ENCODE assay signal across 9 cellular contexts in the genomic region with DNA sequence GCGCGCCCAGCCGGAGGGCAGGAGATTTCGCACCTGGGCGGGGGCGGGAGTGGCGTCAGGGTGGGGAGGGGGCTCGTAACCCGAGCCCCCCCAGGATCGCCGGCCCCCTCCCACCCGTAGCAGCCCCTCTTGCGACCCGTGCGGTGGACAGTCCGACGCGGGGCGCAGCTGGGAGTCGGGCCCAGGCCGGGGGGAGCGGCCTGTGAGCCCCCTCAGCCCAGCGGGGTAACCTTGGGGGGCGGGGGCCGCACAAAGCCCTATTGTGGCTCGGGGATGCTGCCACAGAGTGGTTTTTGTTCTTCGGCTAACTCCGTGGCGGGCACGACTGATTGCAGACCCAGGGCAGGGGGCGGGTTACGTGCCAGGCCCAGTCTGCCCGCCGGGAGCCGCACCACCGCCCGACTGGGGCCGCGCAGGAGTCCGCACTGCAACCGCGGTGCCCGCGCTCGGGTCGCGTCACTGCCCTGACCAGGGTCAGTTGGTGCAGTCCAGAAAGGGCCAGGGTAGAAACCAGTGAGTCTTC. TPM values are rescaled to one million over a fixed set of nuclear protein-coding genes. Genes with fewer than 3 reads are reported as not detected.
DNase-seq lines count a peak whose midpoint lies in the region; ATAC-seq, FAIRE-seq and TF ChIP-seq lines count a peak whose summit lies in the region.
"Had no signal": no experiment of that assay in that cellular context is flagged by ENCODE, and none has a peak within 500 bp of the region (broad histone marks: within the 10 kb centered on the region; RNA-seq: fewer than 3 reads in every experiment).

No MANE protein-coding gene starts in this region.

- no peak for ATAC-seq in GM19463 (IDR thresholded peaks at IDR 0.05; ENCODE audit: unreplicated experiment)

- H3K4me3 ChIP-seq in Caco-2 (ENCODE audit: low read depth, low read length) (peak overlapping the region; percentile 61), OCI-LY1 (ENCODE audit: low read depth, low read length, poor library complexity, severe bottlenecking) (peak overlapping the region; percentile 67), keratinocyte (ENCODE audit: control insufficient read depth in 2 of 3, extremely low read depth in 1 of 3, insufficient read depth in 2 of 3, low read depth in 1 of 3, low read length in 3 of 3) (peak overlapping the region; percentile 48 to 81 (median 79)), small intestine (ENCODE audit: low read depth in 1 of 2, low read length in 2 of 2) (peak overlapping the region; percentile 57 to 73)

- H3K36me3 Mint-ChIP-seq in Caco-2 (ENCODE audit: insufficient read depth, unreplicated experiment) (peaks cover 9% of the 10 kb centered on the region), MCF 10A (ENCODE audit: insufficient read depth, unreplicated experiment) (peaks cover 11% of the 10 kb centered on the region)

- no peaks in the 10 kb centered on the region for H3K9me1 ChIP-seq in keratinocyte (ENCODE audit: control insufficient read depth, extremely low read depth, insufficient read depth, low read length)

- H3K4me3 Mint-ChIP-seq in Caco-2 (ENCODE audit: unreplicated experiment) (peak overlapping the region; percentile 68), MCF 10A (ENCODE audit: unreplicated experiment) (peak overlapping the region; percentile 79)

- H3K27ac ChIP-seq in OCI-LY1 (ENCODE audit: low read depth, low read length, poor library complexity, severe bottlenecking) = no peak overlapping the region
- peak overlapping the region; percentile 36 for H3K27ac ChIP-seq in keratinocyte (ENCODE audit: control insufficient read depth, insufficient read depth, low read length)
- peak overlapping the region in 1 of 2 donors; percentile 97 for H3K27ac ChIP-seq in small intestine (ENCODE audit: low read depth in 1 of 2, low read length in 1 of 2)

- dilution Hi-C loops in keratinocyte (cut with MboI; ENCODE audit: extremely low pct_ligation_motif_present, low sequenced_read_pairs) = no loop called here

- no peak for FAIRE-seq in keratinocyte (lab: Jason Lieb, UNC)
- no peak for FAIRE-seq in small intestine (lab: Jason Lieb, UNC)

- DNase-seq in Caco-2 (no peak), MCF 10A (ENCODE audit: unreplicated experiment) (no peak), keratinocyte (ENCODE audit: low read depth, low spot score) (no peak), small intestine (no peak), GF-D8 (lab: John Stamatoyannopoulos, UW) (no peak), NCI-H226 (no peak)

- H3K4me1 Mint-ChIP-seq in Caco-2 (ENCODE audit: low read depth, unreplicated experiment) (peaks cover 26% of the 10 kb centered on the region), MCF 10A (ENCODE audit: insufficient read depth, unreplicated experiment) (peaks cover 15% of the 10 kb centered on the region)

- intact Hi-C loops in Caco-2 (cut with micrococcal nuclease; ENCODE audit: unreplicated experiment) = loop anchor here (2.0 kb wide), 4 partner anchors 27 to 183 kb away; partner anchors contain the start of gene TARBP2
- intact Hi-C loops in MCF 10A (cut with micrococcal nuclease) = loop anchor here (2.0 to 10.0 kb wide), 2 partner anchors 55 to 349 kb away; partner anchors contain the start of genes ATP5MC2 and SP1

- H3K9me3 Mint-ChIP-seq in Caco-2 (ENCODE audit: unreplicated experiment) (no peaks in the 10 kb centered on the region), MCF 10A (ENCODE audit: unreplicated experiment) (no peaks in the 10 kb centered on the region)

- WGBS in small intestine, 3 donors = 0 to 2% (median 1%) methylated on average over 21 to 47 of the region's 47 CpGs

- H4K20me1 ChIP-seq in OCI-LY1 (ENCODE audit: insufficient read depth, low read length) (no peaks in the 10 kb centered on the region), keratinocyte (ENCODE audit: control insufficient read depth, extremely low read depth, insufficient read depth, low read length) (no peaks in the 10 kb centered on the region)

- H3K27me3 Mint-ChIP-seq in Caco-2 (ENCODE audit: insufficient read depth, unreplicated experiment) (no peaks in the 10 kb centered on the region), MCF 10A (ENCODE audit: insufficient read depth, unreplicated experiment) (no peaks in the 10 kb centered on the region)

- no TSS peak for BruUV-seq in Caco-2 (replicated peaks; lab: Mats Ljungman, UMichigan)
- BruUV-seq in MCF 10A (replicated peaks; lab: Mats Ljungman, UMichigan) = no TSS peak

- no peaks in the 10 kb centered on the region; the same call in 1 of the 2 replicates for H3F3A ChIP-seq in OCI-LY1 (ENCODE audit: insufficient read depth, low read length)

- H2AFZ ChIP-seq in OCI-LY1 (ENCODE audit: low read length) = no peak overlapping the region
- H2AFZ ChIP-seq in keratinocyte (ENCODE audit: control insufficient read depth, low read length) = peak overlapping the region; percentile 0

- H3K79me2 ChIP-seq in OCI-LY1 (ENCODE audit: insufficient read depth, low read length) (no peaks in the 10 kb centered on the region), keratinocyte (ENCODE audit: control insufficient read depth, insufficient read depth, low read length) (peaks cover 2% of the 10 kb centered on the region)

- H3K36me3 ChIP-seq in Caco-2 (ENCODE audit: control insufficient read depth, insufficient read depth, low read length) = no peaks in the 10 kb centered on the region; the same call in 1 of the 2 replicates
- no peaks in the 10 kb centered on the region for H3K36me3 ChIP-seq in OCI-LY1 (ENCODE audit: insufficient read depth, low read length)
- H3K36me3 ChIP-seq in keratinocyte (ENCODE audit: control insufficient read depth in 2 of 2, extremely low read depth in 1 of 2, insufficient read depth in 2 of 2, low read length in 2 of 2) = no peaks in the 10 kb centered on the region
- no peaks in the 10 kb centered on the region for H3K36me3 ChIP-seq in small intestine (ENCODE audit: control insufficient read depth in 2 of 2, insufficient read depth in 2 of 2, low read length in 2 of 2)

- H3K27me3 ChIP-seq in Caco-2 (replicated peaks; ENCODE audit: control insufficient read depth, insufficient read depth, low read length) (no peaks in the 10 kb centered on the region), OCI-LY1 (ENCODE audit: insufficient read depth, low read length) (no peaks in the 10 kb centered on the region), keratinocyte (ENCODE audit: control insufficient read depth, extremely low read depth, insufficient read depth, low read length) (no peaks in the 10 kb centered on the region), small intestine (ENCODE audit: control insufficient read depth in 2 of 2, insufficient read depth in 2 of 2, low read length in 2 of 2) (no peaks in the 10 kb centered on the region)

- peak overlapping the region; percentile 83 for H3K9ac ChIP-seq in OCI-LY1 (ENCODE audit: low read length)
- H3K9ac ChIP-seq in keratinocyte (ENCODE audit: control insufficient read depth, extremely low read depth, insufficient read depth, low read length) = peak overlapping the region; percentile 81

- POLR2A ChIA-PET in Caco-2 (lab: Charles Lee) = interaction anchor here (0.5 to 1.2 kb wide), 4 partner anchors 54 to 140 kb away, joined by 3 read pairs; partner anchors contain the start of gene SP1
- POLR2A ChIA-PET in MCF 10A (lab: Yijun Ruan, JAX) = interaction anchor here (0.6 to 5.8 kb wide), 17 partner anchors 16 to 247 kb away, joined by 3 to 64 read pairs (median 4); partner anchors contain the start of genes MAP3K12, PFDN5, SP1 and SPRYD3

- H3K4me1 ChIP-seq in Caco-2 (peaks cover 20% of the 10 kb centered on the region), OCI-LY1 (ENCODE audit: insufficient read depth, low read length, severe bottlenecking) (peaks cover 37% of the 10 kb centered on the region), keratinocyte (ENCODE audit: control insufficient read depth, extremely low read depth, insufficient read depth, low read length) (peaks cover 18% of the 10 kb centered on the region), small intestine (ENCODE audit: control insufficient read depth in 2 of 2, insufficient read depth in 1 of 2, low read depth in 1 of 2, low read length in 1 of 2) (peaks cover under 1 to 3% of the 10 kb centered on the region in 2 donors)

- H3K4me2 ChIP-seq in OCI-LY1 (ENCODE audit: low read length) (peak overlapping the region; percentile 93), keratinocyte (ENCODE audit: control insufficient read depth, extremely low read depth, insufficient read depth, low read depth, low read length) (peak overlapping the region; percentile 99)

- H3K9me2 ChIP-seq in OCI-LY1 (ENCODE audit: low read depth, low read length) = no peaks in the 10 kb centered on the region

- H3K27ac Mint-ChIP-seq in Caco-2 (ENCODE audit: unreplicated experiment) (no peak overlapping the region), MCF 10A (ENCODE audit: low read depth, unreplicated experiment) (no peak overlapping the region)

- H3K9me3 ChIP-seq in Caco-2 (no peaks in the 10 kb centered on the region), OCI-LY1 (ENCODE audit: low read length) (no peaks in the 10 kb centered on the region), keratinocyte (ENCODE audit: control insufficient read depth, low read depth, low read length) (no peaks in the 10 kb centered on the region), small intestine (ENCODE audit: control insufficient read depth, low read depth) (no peaks in the 10 kb centered on the region)

- TF ChIP-seq CTCF in Caco-2 (IDR thresholded peaks at IDR 0.05; ENCODE audit: insufficient read depth in 1 of 2, low read depth in 1 of 2, low read length in 1 of 2, severe bottlenecking in 1 of 2, unreplicated experiment in 1 of 2) (no peak), OCI-LY1 (IDR thresholded peaks at IDR 0.05; ENCODE audit: low read length) (no peak), MCF 10A (IDR thresholded peaks at IDR 0.05; ENCODE audit: unreplicated experiment) (no peak), keratinocyte (optimal IDR thresholded peaks at IDR 0.05 in 1 of 3, IDR thresholded peaks at IDR 0.05 in 1 of 3, conservative IDR thresholded peaks at IDR 0.05 in 1 of 3; ENCODE audit: extremely low read depth in 1 of 3, insufficient read depth in 2 of 3, low read length in 3 of 3) (no peak)

- CTCF ChIA-PET in Caco-2 (lab: Charles Lee) = interaction anchor here (0.5 to 3.2 kb wide), 9 partner anchors 17 to 183 kb away, joined by 3 to 45 read pairs (median 4); partner anchors contain the start of genes PFDN5 and SP1
- CTCF ChIA-PET in MCF 10A (lab: Yijun Ruan, JAX) = interaction anchor here (0.6 to 6.0 kb wide), 17 partner anchors 9 to 160 kb away, joined by 3 to 63 read pairs (median 4); partner anchors contain the start of genes AMHR2 and SP7

RNA-seq across cellular contexts. Expression of gene AAAS, which starts 4.2 kb away (rescaled TPM):
- 63.8 and 67.2 TPM in 2 replicates for total RNA-seq in Caco-2 (2022)
- 52.7 and 60.5 TPM in 2 replicates for total RNA-seq in MCF 10A (2022)
- polyA plus RNA-seq in keratinocyte = 42.1 to 58.3 TPM (median 42.3 TPM) in 3 replicates
- 5.4 TPM for polyA plus RNA-seq in keratinocyte (2011; ENCODE audit: low read depth)
- polyA plus RNA-seq in keratinocyte (2011; cell fraction: cytosol; rRNA removed) = 25.7 and 29.1 TPM in 2 replicates
- 106 and 125 TPM in 2 replicates for polyA plus RNA-seq in keratinocyte (2011; cell fraction: nucleus; rRNA removed)
- polyA plus RNA-seq in keratinocyte (2012; ENCODE audit: low replicate concordance) = 28.7 and 45.0 TPM in 2 replicates
- 53.9 to 90.1 TPM (median 74.2 TPM) in 3 replicates for polyA minus RNA-seq in keratinocyte
- 41.2 TPM for polyA minus RNA-seq in keratinocyte (2011; cell fraction: cytosol; rRNA and poly(A)+ RNA removed)
- 26.0 and 32.9 TPM in 2 replicates for polyA minus RNA-seq in keratinocyte (2011; cell fraction: nucleus; rRNA and poly(A)+ RNA removed)
- polyA plus RNA-seq in small intestine = 10 to 100 TPM; 20.0 to 34.9 (median 32.5) TPM

RNA-seq across cellular contexts. Expression of gene SP7, which starts 10.6 kb away (rescaled TPM):
- total RNA-seq in Caco-2 (2022) (not detected in 2 replicates), MCF 10A (2022) (not detected in 2 replicates)
- polyA plus RNA-seq in keratinocyte (not detected in 3 replicates), small intestine (not detected)
- polyA plus RNA-seq in keratinocyte (2011; ENCODE audit: low read depth) = not detected
- polyA plus RNA-seq in keratinocyte (2011; cell fraction: cytosol; rRNA removed) = not detected in 2 replicates
- polyA plus RNA-seq in keratinocyte (2011; cell fraction: nucleus; rRNA removed) = not detected in 2 replicates
- not detected in 2 replicates for polyA plus RNA-seq in keratinocyte (2012; ENCODE audit: low replicate concordance)
- not detected in 3 replicates for polyA minus RNA-seq in keratinocyte
- polyA minus RNA-seq in keratinocyte (2011; cell fraction: cytosol; rRNA and poly(A)+ RNA removed) = not detected
- polyA minus RNA-seq in keratinocyte (2011; cell fraction: nucleus; rRNA and poly(A)+ RNA removed) = not detected in 2 replicates
- total RNA-seq: M059J had no signal

RNA-seq across cellular contexts. Expression of gene MYG1, which starts 26.1 kb away (rescaled TPM):
- 56.3 and 59.8 TPM in 2 replicates for total RNA-seq in Caco-2 (2022)
- total RNA-seq in MCF 10A (2022) = 79.8 and 80.9 TPM in 2 replicates
- polyA plus RNA-seq in keratinocyte = 24.2 to 31.9 TPM (median 27.2 TPM) in 3 replicates
- 10.4 TPM for polyA plus RNA-seq in keratinocyte (2011; ENCODE audit: low read depth)
- polyA plus RNA-seq in keratinocyte (2011; cell fraction: cytosol; rRNA removed) = 17.9 and 28.8 TPM in 2 replicates
- polyA plus RNA-seq in keratinocyte (2011; cell fraction: nucleus; rRNA removed) = 19.1 and 21.5 TPM in 2 replicates
- polyA plus RNA-seq in keratinocyte (2012; ENCODE audit: low replicate concordance) = 33.5 and 42.7 TPM in 2 replicates
- 22.6 to 29.3 TPM (median 26.2 TPM) in 3 replicates for polyA minus RNA-seq in keratinocyte
- polyA minus RNA-seq in keratinocyte (2011; cell fraction: cytosol; rRNA and poly(A)+ RNA removed) = 46.0 TPM
- polyA minus RNA-seq in keratinocyte (2011; cell fraction: nucleus; rRNA and poly(A)+ RNA removed) = 6.4 and 6.6 TPM in 2 replicates
- polyA plus RNA-seq in small intestine = 10 to 100 TPM; 64.9 to 87.0 (median 68.9) TPM

RNA-seq across cellular contexts. Expression of gene PFDN5, which starts 30.3 kb away (rescaled TPM):
- total RNA-seq in Caco-2 (2022) = 251 and 264 TPM in 2 replicates
- total RNA-seq in MCF 10A (2022) = 205 and 229 TPM in 2 replicates
- 546 to 674 TPM (median 659 TPM) in 3 replicates for polyA plus RNA-seq in keratinocyte
- polyA plus RNA-seq in keratinocyte (2011; ENCODE audit: low read depth) = 1,063 TPM
- polyA plus RNA-seq in keratinocyte (2011; cell fraction: cytosol; rRNA removed) = 648 and 832 TPM in 2 replicates
- polyA plus RNA-seq in keratinocyte (2011; cell fraction: nucleus; rRNA removed) = 474 and 508 TPM in 2 replicates
- polyA plus RNA-seq in keratinocyte (2012; ENCODE audit: low replicate concordance) = 440 and 574 TPM in 2 replicates
- 84.4 to 171 TPM (median 143 TPM) in 3 replicates for polyA minus RNA-seq in keratinocyte
- 74.6 TPM for polyA minus RNA-seq in keratinocyte (2011; cell fraction: cytosol; rRNA and poly(A)+ RNA removed)
- 34.1 and 57.4 TPM in 2 replicates for polyA minus RNA-seq in keratinocyte (2011; cell fraction: nucleus; rRNA and poly(A)+ RNA removed)
- 1,000 to 10,000 TPM in 1 of 3 donors, 100 to 1,000 TPM in 2; 774 to 1,223 (median 815) TPM for polyA plus RNA-seq in small intestine

RNA-seq across cellular contexts. Expression of gene SP1, which starts 54.4 kb away (rescaled TPM):
- 78.1 and 83.3 TPM in 2 replicates for total RNA-seq in Caco-2 (2022)
- 72.9 and 76.6 TPM in 2 replicates for total RNA-seq in MCF 10A (2022)
- polyA plus RNA-seq in keratinocyte = 30.7 to 34.5 TPM (median 31.2 TPM) in 3 replicates
- polyA plus RNA-seq in keratinocyte (2011; ENCODE audit: low read depth) = 9.3 TPM
- 14.5 and 20.1 TPM in 2 replicates for polyA plus RNA-seq in keratinocyte (2011; cell fraction: cytosol; rRNA removed)
- polyA plus RNA-seq in keratinocyte (2011; cell fraction: nucleus; rRNA removed) = 38.4 and 41.8 TPM in 2 replicates
- 16.6 and 21.3 TPM in 2 replicates for polyA plus RNA-seq in keratinocyte (2012; ENCODE audit: low replicate concordance)
- 68.7 to 128 TPM (median 106 TPM) in 3 replicates for polyA minus RNA-seq in keratinocyte
- polyA minus RNA-seq in keratinocyte (2011; cell fraction: cytosol; rRNA and poly(A)+ RNA removed) = 29.0 TPM
- polyA minus RNA-seq in keratinocyte (2011; cell fraction: nucleus; rRNA and poly(A)+ RNA removed) = 32.4 and 49.2 TPM in 2 replicates
- polyA plus RNA-seq in small intestine = 10 to 100 TPM; 13.8 to 20.3 (median 16.3) TPM
